7 cellular contexts compared by ENCODE assay signal in genomic region chrX:153686677-153687057, GRCh38. TPM values are rescaled to one million over a fixed set of nuclear protein-coding genes. Genes with fewer than 3 reads are reported as not detected.
A peak's percentile ranks its signal among the peaks of the same experiment; 100 is the strongest.
DNase-seq lines count a peak whose midpoint lies in the region; ATAC-seq and TF ChIP-seq lines count a peak whose summit lies in the region.
"Not testable (repeated sequence)": the region's sequence is repeated elsewhere in the genome, so short reads cannot be mapped to it uniquely, and the experiment has no call there.
"Had no signal": no experiment of that assay in that cellular context is flagged by ENCODE, and none has a peak within 500 bp of the region (broad histone marks: within the 10 kb centered on the region; RNA-seq: fewer than 3 reads in every experiment).

No MANE protein-coding gene starts in this region.

- TF ChIP-seq POLR2A in testis (IDR thresholded peaks at IDR 0.05): not testable (repeated sequence)

- H3K79me2 ChIP-seq in Loucy (ENCODE audit: insufficient read depth, low read length): not testable (repeated sequence)

- TF ChIP-seq CTCF in Loucy (conservative IDR thresholded peaks at IDR 0.05; ENCODE audit: low read length); colonic mucosa (IDR thresholded peaks at IDR 0.05); mucosa of descending colon (IDR thresholded peaks at IDR 0.05); testis (IDR thresholded peaks at IDR 0.05): not testable (repeated sequence)

- not testable (repeated sequence) for H4K20me1 ChIP-seq in Loucy (ENCODE audit: insufficient read depth, low read length, poor library complexity, severe bottlenecking)

- H2AFZ ChIP-seq in Loucy (ENCODE audit: low read length): not testable (repeated sequence)

- intact Hi-C loops in colonic mucosa (cut with DNase I); mucosa of descending colon (cut with DNase I, micrococcal nuclease); testis (cut with DNase I; ENCODE audit: low total_unique reads): not testable (repeated sequence)

- not testable (repeated sequence) for H3K27ac ChIP-seq in colonic mucosa
- peak overlapping the region; percentile 56 to 68 for H3K27ac ChIP-seq in testis

- H3F3A ChIP-seq in Loucy (ENCODE audit: low read depth): not testable (repeated sequence)

- not testable (repeated sequence) for H3K4me1 ChIP-seq in Loucy (ENCODE audit: insufficient read depth, low read length, poor library complexity, severe bottlenecking); colonic mucosa; mucosa of descending colon (ENCODE audit: low read depth); testis

- H3K4me3 ChIP-seq in Loucy (ENCODE audit: low read length, poor library complexity, severe bottlenecking); colonic mucosa; mucosa of descending colon; testis: not testable (repeated sequence)

- H3K9ac ChIP-seq in Loucy (ENCODE audit: low read depth, low read length, poor library complexity, severe bottlenecking): not testable (repeated sequence)
- peak overlapping the region; percentile 34 to 35 for H3K9ac ChIP-seq in colonic mucosa (ENCODE audit: low read depth in 2 of 2, low read length in 2 of 2)

- H3K9me2 ChIP-seq in Loucy (replicated peaks; ENCODE audit: low read depth, low read length): not testable (repeated sequence)

- WGBS in testis, 2 donors: 14 to 51% methylated on average over 5 of the region's 7 CpGs

- DNase-seq in colonic mucosa (peak; percentile 71), mucosa of descending colon (peak; percentile 63 to 65 (median 64)), testis (peak; percentile 43)

- not testable (repeated sequence) for H3K9me3 ChIP-seq in Loucy (ENCODE audit: insufficient read depth, low read depth, low read length); colonic mucosa; mucosa of descending colon; testis

- H3K36me3 ChIP-seq in Loucy (ENCODE audit: insufficient read depth, low read length); colonic mucosa; mucosa of descending colon (ENCODE audit: low read depth); testis (ENCODE audit: low read depth, missing control alignments): not testable (repeated sequence)

- peak; percentile 53 for ATAC-seq in mucosa of descending colon

- not testable (repeated sequence) for H3K27me3 ChIP-seq in Loucy (ENCODE audit: insufficient read depth, low read length, poor library complexity, severe bottlenecking); colonic mucosa; testis

- peak overlapping the region; percentile 70 for H3K4me2 ChIP-seq in Loucy (ENCODE audit: low read depth, low read length, poor library complexity, severe bottlenecking)

RNA-seq across cellular contexts. Expression of gene SLC6A8, which starts 1.1 kb away (rescaled TPM):
- total RNA-seq in colonic mucosa (100 to 1,000 TPM; 197 to 435 TPM), mucosa of descending colon (100 to 1,000 TPM; 214 to 313 (median 251) TPM), testis (100 to 1,000 TPM in 1 of 2 donors, 10 to 100 TPM in 1; 91.3 to 107 TPM)
- 73.5 TPM for polyA plus RNA-seq in testis (ENCODE audit: insufficient read depth, low read depth, low replicate concordance)

RNA-seq across cellular contexts. Expression of gene PNCK, which starts 13.1 kb away (rescaled TPM):
- total RNA-seq in colonic mucosa (10 to 100 TPM in 1 of 2 donors, 1 to 10 TPM in 1; 1.9 to 11.1 TPM), mucosa of descending colon (10 to 100 TPM in 1 of 3 donors, 1 to 10 TPM in 2; 4.6 to 63.0 (median 5.5) TPM), testis (10 to 100 TPM; 41.0 to 51.5 TPM)
- polyA plus RNA-seq in testis (ENCODE audit: insufficient read depth, low read depth, low replicate concordance): 19.9 TPM
- total RNA-seq: SJCRH30 had no signal

RNA-seq across cellular contexts. Expression of gene BCAP31, which starts 37.5 kb away (rescaled TPM):
- total RNA-seq in colonic mucosa (100 to 1,000 TPM; 217 to 295 TPM), mucosa of descending colon (100 to 1,000 TPM; 158 to 209 (median 181) TPM), testis (100 to 1,000 TPM; 149 to 153 TPM)
- 222 TPM for polyA plus RNA-seq in testis (ENCODE audit: insufficient read depth, low read depth, low replicate concordance)

RNA-seq across cellular contexts. Expression of gene ABCD1, which starts 38.0 kb away (rescaled TPM):
- total RNA-seq in colonic mucosa: 10 to 100 TPM; 12.7 to 16.8 TPM
- 10 to 100 TPM; 13.0 to 27.3 (median 13.0) TPM for total RNA-seq in mucosa of descending colon
- 100 to 1,000 TPM in 1 of 2 donors, 10 to 100 TPM in 1; 84.4 to 112 TPM for total RNA-seq in testis
- polyA plus RNA-seq in testis (ENCODE audit: insufficient read depth, low read depth, low replicate concordance): 34.3 TPM

RNA-seq across cellular contexts. Expression of gene DUSP9, which starts 39.7 kb away (rescaled TPM):
- under 1 TPM in 1 of 2 donors, not detected in 1; 0.49 TPM for total RNA-seq in colonic mucosa
- total RNA-seq in mucosa of descending colon: not detected
- 10 to 100 TPM in 1 of 2 donors, 1 to 10 TPM in 1; 6.2 to 10.2 TPM for total RNA-seq in testis
- polyA plus RNA-seq in testis (ENCODE audit: insufficient read depth, low read depth, low replicate concordance): 2.5 TPM
- total RNA-seq: activated CD4-positive, alpha-beta memory T cell treated with anti-CD3 and anti-CD28 coated beads, Interleukin-2, amount 10 ng/mL, durations not matched to agents 7 days and 5 days; left ventricle myocardium inferior had no signal
